24 cellular contexts compared by ENCODE assay signal in the genomic region with DNA sequence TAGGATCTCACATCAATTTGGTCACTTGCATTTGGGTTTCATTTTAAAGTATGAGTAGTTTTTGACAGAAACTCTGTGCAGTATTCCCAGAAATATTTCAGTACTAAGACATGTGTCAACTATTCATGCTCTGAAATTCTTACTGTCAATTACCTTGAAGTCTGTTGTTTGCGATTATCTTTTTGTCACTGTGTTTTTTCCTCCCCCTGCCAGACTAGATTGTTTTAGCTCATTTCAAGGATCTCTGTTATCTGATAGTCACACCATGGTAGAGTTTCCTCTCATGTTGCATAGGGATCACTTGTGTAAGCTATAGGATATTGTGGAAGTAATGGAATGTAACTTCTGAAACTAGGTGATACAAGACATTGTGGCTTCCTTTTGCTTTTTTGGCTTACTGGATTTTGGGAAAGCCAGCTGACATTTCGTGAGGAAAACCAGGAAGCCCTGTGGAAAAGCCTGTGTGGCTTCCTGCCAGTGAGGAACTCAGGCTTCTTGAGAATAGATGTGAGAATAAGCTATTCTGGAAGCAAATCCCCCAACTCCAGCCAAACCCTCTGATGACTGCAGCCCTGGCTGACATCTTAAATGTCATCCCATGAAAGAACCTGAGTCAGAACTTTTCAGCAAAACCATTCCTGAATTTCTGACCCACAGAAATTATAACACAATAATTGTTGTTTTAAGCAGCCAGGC.
"Had no signal": no experiment of that assay in that cellular context is flagged by ENCODE, and none has a peak within 500 bp of the region (broad histone marks: within the 10 kb centered on the region; RNA-seq: fewer than 3 reads in every experiment).

No MANE protein-coding gene starts in this region.

- H3K27me3 Mint-ChIP-seq: activated CD8-positive, alpha-beta T cell treated with anti-CD3 and anti-CD28 coated beads for 36 hours; activated naive CD8-positive, alpha-beta T cell treated with anti-CD3 and anti-CD28 coated beads, Interleukin-2, amount 10 ng/mL, durations not matched to agents 7 days and 5 days; activated T-cell treated with anti-CD3 and anti-CD28 coated beads, Interleukin-2, amount 50 U/mL, for 24 hours; central memory CD8-positive, alpha-beta T cell had no signal

- H3K9me3 Mint-ChIP-seq: activated naive CD8-positive, alpha-beta T cell treated with anti-CD3 and anti-CD28 coated beads, Interleukin-2, amount 10 ng/mL, durations not matched to agents 7 days and 5 days; activated T-helper 2 cell treated with anti-CD3 and anti-CD28 coated beads, Interferon-gamma antibody, Interleukin-2, Interleukin-4, amounts not matched to agents 10 μg/mL and 5 μg/mL and 100 μg/mL, durations not matched to agents 14 hours and 24 hours and 36 hours; neural crest cell had no signal

- H3K36me3 Mint-ChIP-seq: activated naive CD8-positive, alpha-beta T cell treated with anti-CD3 and anti-CD28 coated beads, Interleukin-2, amount 10 ng/mL, durations not matched to agents 7 days and 5 days; brain; stimulated activated effector memory CD8-positive, alpha-beta T cell treated with anti-CD3 and anti-CD28 coated beads, Interleukin-12 subunit alpha, Interleukin-12 subunit beta, amount 100 ng/mL, for 72 hours had no signal

- H3K27me3 ChIP-seq: esophagus muscularis mucosa, gastroesophageal sphincter, heart right ventricle, right lobe of liver, upper lobe of right lung had no signal

- H3K9me3 ChIP-seq: esophagus muscularis mucosa, gastroesophageal sphincter, heart right ventricle, psoas muscle, right lobe of liver, upper lobe of right lung had no signal

- H3K27ac ChIP-seq: coronary artery, esophagus muscularis mucosa, gastroesophageal sphincter, heart right ventricle, psoas muscle, right lobe of liver, upper lobe of right lung had no signal

- ATAC-seq: activated CD8-positive, alpha-beta T cell treated with anti-CD3 and anti-CD28 coated beads for 36 hours; gastroesophageal sphincter; psoas muscle; right lobe of liver; SK-N-SH treated with all-trans-retinoic acid at 6 μM for 48 hours; stimulated activated effector memory CD8-positive, alpha-beta T cell treated with anti-CD3 and anti-CD28 coated beads, Interleukin-12 subunit alpha, Interleukin-12 subunit beta, amount 100 ng/mL, for 72 hours; upper lobe of right lung had no signal

- H3K4me1 ChIP-seq: esophagus muscularis mucosa, gastroesophageal sphincter, heart right ventricle, psoas muscle, right lobe of liver, upper lobe of right lung had no signal

- H3K4me3 ChIP-seq: coronary artery, esophagus muscularis mucosa, gastroesophageal sphincter, heart right ventricle, lung, psoas muscle, right lobe of liver, upper lobe of right lung had no signal

- H3K4me3 Mint-ChIP-seq: activated CD8-positive, alpha-beta T cell treated with anti-CD3 and anti-CD28 coated beads for 36 hours; activated naive CD8-positive, alpha-beta T cell treated with anti-CD3 and anti-CD28 coated beads, Interleukin-2, amount 10 ng/mL, durations not matched to agents 7 days and 5 days; activated T-cell treated with anti-CD3 and anti-CD28 coated beads, Interleukin-2, amount 50 U/mL, for 24 hours; brain; central memory CD8-positive, alpha-beta T cell; neural crest cell; stimulated activated effector memory CD8-positive, alpha-beta T cell treated with anti-CD3 and anti-CD28 coated beads, Interleukin-12 subunit alpha, Interleukin-12 subunit beta, amount 100 ng/mL, for 72 hours had no signal

- DNase-seq: activated CD4-positive, alpha-beta T cell treated with anti-CD3 and anti-CD28 coated beads for 48 hours; activated CD4-positive, CD25-positive, alpha-beta regulatory T cell; activated CD8-positive, alpha-beta T cell treated with anti-CD3 and anti-CD28 coated beads for 36 hours; activated naive CD4-positive, alpha-beta T cell treated with Interleukin-2 at 50 U/mL for 16 hours; activated naive CD8-positive, alpha-beta T cell treated with anti-CD3 and anti-CD28 coated beads, Interleukin-2, amount 10 ng/mL, durations not matched to agents 7 days and 5 days; activated T-cell treated with anti-CD3 and anti-CD28 coated beads, Interleukin-2, amount 50 U/mL, for 24 hours; midbrain; right lobe of liver; stimulated activated CD4-positive, alpha-beta T cell treated with anti-CD3 and anti-CD28 coated beads, Interleukin-4, amount 100 ng/mL, for 24 hours; T-helper 1 cell; T1000; upper lobe of right lung had no signal

- H3K36me3 ChIP-seq: esophagus muscularis mucosa, gastroesophageal sphincter, heart right ventricle, right lobe of liver, upper lobe of right lung had no signal

- H3K27ac Mint-ChIP-seq: activated CD8-positive, alpha-beta T cell treated with anti-CD3 and anti-CD28 coated beads for 36 hours; activated naive CD8-positive, alpha-beta T cell treated with anti-CD3 and anti-CD28 coated beads, Interleukin-2, amount 10 ng/mL, durations not matched to agents 7 days and 5 days; activated T-cell treated with anti-CD3 and anti-CD28 coated beads, Interleukin-2, amount 50 U/mL, for 24 hours; activated T-helper 2 cell treated with anti-CD3 and anti-CD28 coated beads, Interferon-gamma antibody, Interleukin-2, Interleukin-4, amounts not matched to agents 10 μg/mL and 5 μg/mL and 100 μg/mL, durations not matched to agents 14 hours and 24 hours and 36 hours; brain; stimulated activated effector memory CD8-positive, alpha-beta T cell treated with anti-CD3 and anti-CD28 coated beads, Interleukin-12 subunit alpha, Interleukin-12 subunit beta, amount 100 ng/mL, for 72 hours had no signal

- H3K4me1 Mint-ChIP-seq: activated naive CD8-positive, alpha-beta T cell treated with anti-CD3 and anti-CD28 coated beads, Interleukin-2, amount 10 ng/mL, durations not matched to agents 7 days and 5 days; central memory CD8-positive, alpha-beta T cell; stimulated activated effector memory CD8-positive, alpha-beta T cell treated with anti-CD3 and anti-CD28 coated beads, Interleukin-12 subunit alpha, Interleukin-12 subunit beta, amount 100 ng/mL, for 72 hours had no signal
